ENCODE assay signal across 9 cellular contexts in genomic region chr19:30225615-30226463, GRCh38.
A peak's percentile ranks its signal among the peaks of the same experiment; 100 is the strongest.
DNase-seq lines count a peak whose midpoint lies in the region; TF ChIP-seq lines count a peak whose summit lies in the region.
"Had no signal": no experiment of that assay in that cellular context is flagged by ENCODE, and none has a peak within 500 bp of the region (broad histone marks: within the 10 kb centered on the region; RNA-seq: fewer than 3 reads in every experiment).

No MANE protein-coding gene starts in this region.

- no peaks in the 10 kb centered on the region for H3K9me2 ChIP-seq in OCI-LY7 (ENCODE audit: insufficient read depth, low read length)

- H3K36me3 ChIP-seq in OCI-LY7 (ENCODE audit: insufficient read depth, low read length) (no peaks in the 10 kb centered on the region), fibroblast of lung (ENCODE audit: control insufficient read depth, insufficient read depth, low read length) (no peaks in the 10 kb centered on the region), sigmoid colon (no peaks in the 10 kb centered on the region)

- TF ChIP-seq CTCF in OCI-LY7 (conservative IDR thresholded peaks at IDR 0.05; ENCODE audit: low read length) (no peak), fibroblast of lung (conservative IDR thresholded peaks at IDR 0.05 in 1 of 2, IDR thresholded peaks at IDR 0.05 in 1 of 2; ENCODE audit: low read depth in 1 of 2, low read length in 2 of 2) (no peak), sigmoid colon (IDR thresholded peaks at IDR 0.05) (no peak)

- intact Hi-C loops in OCI-LY7 (cut with micrococcal nuclease; ENCODE audit: unreplicated experiment) (no loop called here), sigmoid colon (cut with DNase I) (loop anchor here (5.0 kb wide), 1 partner anchor 421 kb away; no protein-coding TSS in a partner anchor)

- H3K27ac ChIP-seq in OCI-LY7 (ENCODE audit: low read depth, low read length, poor library complexity, severe bottlenecking), result no peak overlapping the region
- no peak overlapping the region for H3K27ac ChIP-seq in fibroblast of lung (ENCODE audit: insufficient read depth, low read length)
- peak overlapping the region; percentile 36 to 70 (median 54) for H3K27ac ChIP-seq in sigmoid colon
- H3K27ac ChIP-seq: epithelial cell of prostate had no signal

- H3K4me3 ChIP-seq in OCI-LY7 (ENCODE audit: low read depth, low read length, poor library complexity, severe bottlenecking) (peak overlapping the region; percentile 26), fibroblast of lung (replicated peaks in 1 of 4; ENCODE audit: control extremely low read depth in 1 of 4, insufficient read depth in 1 of 4, low read depth in 3 of 4, low read length in 4 of 4) (peak overlapping the region in 3 of 4 experiments; percentile 29 to 73 (median 59)), sigmoid colon (peak overlapping the region; percentile 19 to 65 (median 62))

- H3K9me3 ChIP-seq in OCI-LY7 (ENCODE audit: low read length), result no peaks in the 10 kb centered on the region
- H3K9me3 ChIP-seq in fibroblast of lung (ENCODE audit: control insufficient read depth, insufficient read depth, low read depth, low read length), result no peaks in the 10 kb centered on the region
- H3K9me3 ChIP-seq in sigmoid colon, result no peaks in the 10 kb centered on the region

- no peak overlapping the region; the same call in 1 of the 2 replicates for H3K4me2 ChIP-seq in OCI-LY7 (ENCODE audit: low read length)
- H3K4me2 ChIP-seq in fibroblast of lung (ENCODE audit: extremely low read depth, insufficient read depth, low read length), result peak overlapping the region; percentile 85

- H3K79me2 ChIP-seq in OCI-LY7 (ENCODE audit: insufficient read depth, low read depth, low read length) (no peaks in the 10 kb centered on the region), fibroblast of lung (ENCODE audit: control insufficient read depth, insufficient read depth, low read length) (no peaks in the 10 kb centered on the region)

- CTCF ChIA-PET in OCI-LY7 (lab: Charles Lee; ENCODE audit: unreplicated experiment), result no interaction called here

- BruUV-seq in OCI-LY7 (replicated peaks; lab: Mats Ljungman, UMichigan), result no TSS peak

- DNase-seq in D341Med (ENCODE audit: low spot score), result peak; percentile 73
- no peak for DNase-seq in OCI-LY7 (ENCODE audit: low spot score)
- DNase-seq in fibroblast of lung (ENCODE audit: low read depth in 2 of 2), result no peak
- DNase-seq in sigmoid colon, result peak; percentile 44
- no peak for DNase-seq in GDM1 (lab: John Stamatoyannopoulos, UW)
- DNase-seq in HuH-7.5 (ENCODE audit: low spot score), result no peak
- no peak for DNase-seq in NAMALWA (ENCODE audit: low spot score)
- DNase-seq in NCI-H1048 (lab: John Stamatoyannopoulos, UW), result no peak

- H3K9ac ChIP-seq in fibroblast of lung (ENCODE audit: insufficient read depth, low read length), result no peak overlapping the region

- H2AFZ ChIP-seq in OCI-LY7 (ENCODE audit: low read length), result no peak overlapping the region
- H2AFZ ChIP-seq in fibroblast of lung (ENCODE audit: low read length), result no peak overlapping the region

- no peak for TF ChIP-seq EP300 in sigmoid colon (IDR thresholded peaks at IDR 0.05)

- 2% methylated on average over 91 of the region's 91 CpGs for WGBS in sigmoid colon, 2 donors

- H4K20me1 ChIP-seq in OCI-LY7 (ENCODE audit: insufficient read depth, low read length) (no peaks in the 10 kb centered on the region), fibroblast of lung (ENCODE audit: control insufficient read depth, extremely low read depth, insufficient read depth, low read length) (no peaks in the 10 kb centered on the region)

- H3K4me1 ChIP-seq in OCI-LY7 (ENCODE audit: insufficient read depth, low read length, poor library complexity, severe bottlenecking) (no peaks in the 10 kb centered on the region), fibroblast of lung (ENCODE audit: control insufficient read depth, extremely low read depth, insufficient read depth, low read length) (peaks cover 2% of the 10 kb centered on the region), sigmoid colon (peaks cover 0 to 40% (median 37%) of the 10 kb centered on the region in 4 donors)

- POLR2A ChIA-PET in OCI-LY7 (lab: Charles Lee), result interaction anchor here (0.6 kb wide), 1 partner anchor 140 kb away, joined by 3 read pairs; no protein-coding TSS in a partner anchor

- peaks cover 13% of the 10 kb centered on the region for H3K27me3 ChIP-seq in fibroblast of lung (ENCODE audit: control insufficient read depth, insufficient read depth, low read length)
- H3K27me3 ChIP-seq in sigmoid colon, result peaks cover 30 to 99% (median 68%) of the 10 kb centered on the region in 3 donors

- no peak for TF ChIP-seq POLR2A in sigmoid colon (IDR thresholded peaks at IDR 0.05)

Comparison
In these comparisons a context has a peak if more than half of its experiments do, and no peak if none do; other contexts are left out.
1. DNase-seq: peak in D341Med (single experiment) and sigmoid colon (single experiment); none in OCI-LY7 (single experiment), fibroblast of lung (0 of 2), GDM1 (single experiment), HuH-7.5 (single experiment), NAMALWA (single experiment) and NCI-H1048 (single experiment).
2. H3K27ac ChIP-seq: peak in sigmoid colon (4 of 4); none in OCI-LY7 (single experiment) and fibroblast of lung (single experiment).
3. Peak in every context shown above with its lines, with median percentiles within 50 percentile points of each other: H3K4me3 ChIP-seq.